In genomic region chr3:110677506-110677905, GRCh38 we compare ENCODE assay signal across 25 cellular contexts.
"Had no signal": no experiment of that assay in that cellular context is flagged by ENCODE, and none has a peak within 500 bp of the region (broad histone marks: within the 10 kb centered on the region; RNA-seq: fewer than 3 reads in every experiment).

No MANE protein-coding gene starts in this region.

- H3K4me3 ChIP-seq: coronary artery, esophagus muscularis mucosa, gastroesophageal sphincter, heart left ventricle, prostate gland, skin epidermis, testis, uterus had no signal

- H3K27ac Mint-ChIP-seq: activated CD4-positive, alpha-beta T cell treated with anti-CD3 and anti-CD28 coated beads, Interleukin-2, amount 10 ng/mL, durations not matched to agents 24 days and 14 days; activated CD8-positive, alpha-beta memory T cell treated with anti-CD3 and anti-CD28 coated beads, Interleukin-2, amount 10 ng/mL, durations not matched to agents 7 days and 5 days; activated CD8-positive, alpha-beta T cell treated with anti-CD3 and anti-CD28 coated beads for 36 hours; activated naive CD8-positive, alpha-beta T cell treated with anti-CD3 and anti-CD28 coated beads, Interleukin-2, amount 50 U/mL, for 24 hours; naive thymus-derived CD8-positive, alpha-beta T cell; stimulated activated naive B cell treated with anti-CD40 and anti-IgM and Interleukin-4, amounts not matched to agents 10 μg/mL and 1 μg/mL and 100 μg/mL, for 72 hours had no signal

- DNase-seq: activated CD4-positive, alpha-beta T cell treated with anti-CD3 and anti-CD28 coated beads, Interleukin-2, amount 10 ng/mL, durations not matched to agents 24 days and 14 days; activated CD8-positive, alpha-beta memory T cell treated with anti-CD3 and anti-CD28 coated beads, Interleukin-2, amount 10 ng/mL, durations not matched to agents 7 days and 5 days; activated CD8-positive, alpha-beta T cell treated with anti-CD3 and anti-CD28 coated beads for 36 hours; activated effector memory CD4-positive, alpha-beta T cell treated with anti-CD3 and anti-CD28 coated beads, Interleukin-2, amount 50 U/mL, for 16 hours; activated naive CD4-positive, alpha-beta T cell treated with anti-CD3 and anti-CD28 coated beads, Interleukin-2, amount 50 U/mL, for 16 hours; activated naive CD8-positive, alpha-beta T cell treated with anti-CD3 and anti-CD28 coated beads, Interleukin-2, amount 50 U/mL, for 24 hours; activated T-cell treated with anti-CD3 and anti-CD28 coated beads for 4 hours; anterior cingulate cortex; heart left ventricle; left colon; naive thymus-derived CD8-positive, alpha-beta T cell; right cardiac atrium; stimulated activated CD4-positive, alpha-beta T cell treated with anti-CD3 and anti-CD28 coated beads, Interleukin-15, amount 100 ng/mL, for 24 hours; stimulated activated CD4-positive, alpha-beta T cell treated with anti-CD3 and anti-CD28 coated beads, Interleukin-2, amount 100 ng/mL, for 48 hours; stimulated activated CD8-positive, alpha-beta memory T cell treated with anti-CD3 and anti-CD28 coated beads, Interleukin-4, amount 100 ng/mL, for 48 hours; stimulated activated naive B cell treated with anti-CD40 and anti-IgM and Interleukin-4, amounts not matched to agents 10 μg/mL and 1 μg/mL and 100 μg/mL, for 72 hours; testis; trophoblast cell; uterus had no signal

- H3K4me3 Mint-ChIP-seq: activated CD4-positive, alpha-beta T cell treated with anti-CD3 and anti-CD28 coated beads, Interleukin-2, amount 10 ng/mL, durations not matched to agents 24 days and 14 days; activated CD8-positive, alpha-beta memory T cell treated with anti-CD3 and anti-CD28 coated beads, Interleukin-2, amount 10 ng/mL, durations not matched to agents 7 days and 5 days; activated CD8-positive, alpha-beta T cell treated with anti-CD3 and anti-CD28 coated beads for 36 hours; activated naive CD8-positive, alpha-beta T cell treated with anti-CD3 and anti-CD28 coated beads, Interleukin-2, amount 50 U/mL, for 24 hours; naive thymus-derived CD8-positive, alpha-beta T cell; stimulated activated naive B cell treated with anti-CD40 and anti-IgM and Interleukin-4, amounts not matched to agents 10 μg/mL and 1 μg/mL and 100 μg/mL, for 72 hours had no signal

- H3K27me3 ChIP-seq: esophagus muscularis mucosa, gastroesophageal sphincter, heart left ventricle, testis, uterus had no signal

- H3K4me1 Mint-ChIP-seq: activated CD4-positive, alpha-beta T cell treated with anti-CD3 and anti-CD28 coated beads, Interleukin-2, amount 10 ng/mL, durations not matched to agents 24 days and 14 days; activated CD8-positive, alpha-beta memory T cell treated with anti-CD3 and anti-CD28 coated beads, Interleukin-2, amount 10 ng/mL, durations not matched to agents 7 days and 5 days; activated naive CD8-positive, alpha-beta T cell treated with anti-CD3 and anti-CD28 coated beads, Interleukin-2, amount 50 U/mL, for 24 hours; naive thymus-derived CD8-positive, alpha-beta T cell; stimulated activated naive B cell treated with anti-CD40 and anti-IgM and Interleukin-4, amounts not matched to agents 10 μg/mL and 1 μg/mL and 100 μg/mL, for 72 hours had no signal

- ATAC-seq: activated CD4-positive, CD25-positive, alpha-beta regulatory T cell treated with anti-CD3 and anti-CD28 coated beads, Interleukin-2, amount 50 U/mL, for 24 hours; activated CD8-positive, alpha-beta memory T cell treated with anti-CD3 and anti-CD28 coated beads, Interleukin-2, amount 10 ng/mL, durations not matched to agents 7 days and 5 days; activated CD8-positive, alpha-beta T cell treated with anti-CD3 and anti-CD28 coated beads for 36 hours; activated naive CD8-positive, alpha-beta T cell treated with anti-CD3 and anti-CD28 coated beads, Interleukin-2, amount 50 U/mL, for 24 hours; gastroesophageal sphincter; heart left ventricle; left colon; naive thymus-derived CD8-positive, alpha-beta T cell; right cardiac atrium; stimulated activated naive B cell treated with anti-CD40 and anti-IgM and Interleukin-4, amounts not matched to agents 10 μg/mL and 1 μg/mL and 100 μg/mL, for 72 hours had no signal

- H3K9me3 Mint-ChIP-seq: activated CD8-positive, alpha-beta T cell treated with anti-CD3 and anti-CD28 coated beads for 36 hours; activated naive CD8-positive, alpha-beta T cell treated with anti-CD3 and anti-CD28 coated beads, Interleukin-2, amount 50 U/mL, for 24 hours had no signal

- H3K27ac ChIP-seq: coronary artery, esophagus muscularis mucosa, gastroesophageal sphincter, heart left ventricle, prostate gland, skin epidermis, testis, uterus had no signal

- H3K36me3 Mint-ChIP-seq: activated CD8-positive, alpha-beta memory T cell treated with anti-CD3 and anti-CD28 coated beads, Interleukin-2, amount 10 ng/mL, durations not matched to agents 7 days and 5 days; naive thymus-derived CD8-positive, alpha-beta T cell; stimulated activated naive B cell treated with anti-CD40 and anti-IgM and Interleukin-4, amounts not matched to agents 10 μg/mL and 1 μg/mL and 100 μg/mL, for 72 hours had no signal

- H3K36me3 ChIP-seq: esophagus muscularis mucosa, gastroesophageal sphincter, heart left ventricle, prostate gland, uterus had no signal

- H3K27me3 Mint-ChIP-seq: activated CD4-positive, alpha-beta T cell treated with anti-CD3 and anti-CD28 coated beads, Interleukin-2, amount 10 ng/mL, durations not matched to agents 24 days and 14 days; activated CD8-positive, alpha-beta memory T cell treated with anti-CD3 and anti-CD28 coated beads, Interleukin-2, amount 10 ng/mL, durations not matched to agents 7 days and 5 days; stimulated activated naive B cell treated with anti-CD40 and anti-IgM and Interleukin-4, amounts not matched to agents 10 μg/mL and 1 μg/mL and 100 μg/mL, for 72 hours had no signal

- H3K4me1 ChIP-seq: esophagus muscularis mucosa, gastroesophageal sphincter, heart left ventricle, prostate gland, testis, uterus had no signal

- H3K9me3 ChIP-seq: esophagus muscularis mucosa, gastroesophageal sphincter, heart left ventricle, prostate gland, testis, uterus had no signal
